ENCODE assay signal across 1 cellular context in the genomic region with DNA sequence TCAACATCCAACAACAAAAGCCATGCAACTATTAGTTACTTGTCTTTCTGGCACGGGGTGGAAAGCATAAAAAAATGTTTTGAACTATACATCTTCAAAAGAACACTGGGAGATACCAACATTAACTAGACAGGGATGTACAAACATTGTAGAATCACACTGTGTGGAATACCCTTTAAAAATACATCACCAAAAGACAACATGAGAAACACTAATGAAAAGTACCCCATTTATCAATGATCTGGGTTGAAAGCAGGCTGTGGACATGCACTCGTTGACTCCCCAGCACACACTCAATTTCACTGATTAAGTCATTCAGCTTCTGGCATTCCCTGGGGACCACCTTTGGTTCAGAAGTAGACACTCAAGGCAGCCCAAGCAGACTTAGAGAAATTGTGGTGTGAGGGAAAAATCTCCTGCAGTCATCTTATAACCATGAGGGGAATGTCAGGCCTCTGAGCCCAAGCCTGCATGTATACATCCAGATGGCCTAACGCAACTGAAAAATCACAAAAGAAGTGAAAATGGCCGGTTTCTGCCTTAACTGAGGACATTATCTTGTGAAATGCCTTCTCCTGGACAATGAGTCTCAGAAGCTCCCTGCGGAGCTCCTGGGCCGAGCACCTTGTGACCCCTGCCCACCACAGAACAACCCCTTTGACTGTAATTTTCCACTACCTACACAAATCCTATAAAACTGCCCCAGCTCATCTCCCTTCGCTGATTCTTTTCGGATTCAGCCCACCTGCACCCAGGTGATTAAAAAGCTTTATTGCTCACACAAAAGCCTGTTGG.
TF ChIP-seq lines count a peak whose summit lies in the region.

No MANE protein-coding gene starts in this region.

TF ChIP-seq in GM23338, 12 proteins besides CTCF, POLR2A, EP300 and RAD21 (continued from another document):
- TF ChIP-seq, protein P1, sequence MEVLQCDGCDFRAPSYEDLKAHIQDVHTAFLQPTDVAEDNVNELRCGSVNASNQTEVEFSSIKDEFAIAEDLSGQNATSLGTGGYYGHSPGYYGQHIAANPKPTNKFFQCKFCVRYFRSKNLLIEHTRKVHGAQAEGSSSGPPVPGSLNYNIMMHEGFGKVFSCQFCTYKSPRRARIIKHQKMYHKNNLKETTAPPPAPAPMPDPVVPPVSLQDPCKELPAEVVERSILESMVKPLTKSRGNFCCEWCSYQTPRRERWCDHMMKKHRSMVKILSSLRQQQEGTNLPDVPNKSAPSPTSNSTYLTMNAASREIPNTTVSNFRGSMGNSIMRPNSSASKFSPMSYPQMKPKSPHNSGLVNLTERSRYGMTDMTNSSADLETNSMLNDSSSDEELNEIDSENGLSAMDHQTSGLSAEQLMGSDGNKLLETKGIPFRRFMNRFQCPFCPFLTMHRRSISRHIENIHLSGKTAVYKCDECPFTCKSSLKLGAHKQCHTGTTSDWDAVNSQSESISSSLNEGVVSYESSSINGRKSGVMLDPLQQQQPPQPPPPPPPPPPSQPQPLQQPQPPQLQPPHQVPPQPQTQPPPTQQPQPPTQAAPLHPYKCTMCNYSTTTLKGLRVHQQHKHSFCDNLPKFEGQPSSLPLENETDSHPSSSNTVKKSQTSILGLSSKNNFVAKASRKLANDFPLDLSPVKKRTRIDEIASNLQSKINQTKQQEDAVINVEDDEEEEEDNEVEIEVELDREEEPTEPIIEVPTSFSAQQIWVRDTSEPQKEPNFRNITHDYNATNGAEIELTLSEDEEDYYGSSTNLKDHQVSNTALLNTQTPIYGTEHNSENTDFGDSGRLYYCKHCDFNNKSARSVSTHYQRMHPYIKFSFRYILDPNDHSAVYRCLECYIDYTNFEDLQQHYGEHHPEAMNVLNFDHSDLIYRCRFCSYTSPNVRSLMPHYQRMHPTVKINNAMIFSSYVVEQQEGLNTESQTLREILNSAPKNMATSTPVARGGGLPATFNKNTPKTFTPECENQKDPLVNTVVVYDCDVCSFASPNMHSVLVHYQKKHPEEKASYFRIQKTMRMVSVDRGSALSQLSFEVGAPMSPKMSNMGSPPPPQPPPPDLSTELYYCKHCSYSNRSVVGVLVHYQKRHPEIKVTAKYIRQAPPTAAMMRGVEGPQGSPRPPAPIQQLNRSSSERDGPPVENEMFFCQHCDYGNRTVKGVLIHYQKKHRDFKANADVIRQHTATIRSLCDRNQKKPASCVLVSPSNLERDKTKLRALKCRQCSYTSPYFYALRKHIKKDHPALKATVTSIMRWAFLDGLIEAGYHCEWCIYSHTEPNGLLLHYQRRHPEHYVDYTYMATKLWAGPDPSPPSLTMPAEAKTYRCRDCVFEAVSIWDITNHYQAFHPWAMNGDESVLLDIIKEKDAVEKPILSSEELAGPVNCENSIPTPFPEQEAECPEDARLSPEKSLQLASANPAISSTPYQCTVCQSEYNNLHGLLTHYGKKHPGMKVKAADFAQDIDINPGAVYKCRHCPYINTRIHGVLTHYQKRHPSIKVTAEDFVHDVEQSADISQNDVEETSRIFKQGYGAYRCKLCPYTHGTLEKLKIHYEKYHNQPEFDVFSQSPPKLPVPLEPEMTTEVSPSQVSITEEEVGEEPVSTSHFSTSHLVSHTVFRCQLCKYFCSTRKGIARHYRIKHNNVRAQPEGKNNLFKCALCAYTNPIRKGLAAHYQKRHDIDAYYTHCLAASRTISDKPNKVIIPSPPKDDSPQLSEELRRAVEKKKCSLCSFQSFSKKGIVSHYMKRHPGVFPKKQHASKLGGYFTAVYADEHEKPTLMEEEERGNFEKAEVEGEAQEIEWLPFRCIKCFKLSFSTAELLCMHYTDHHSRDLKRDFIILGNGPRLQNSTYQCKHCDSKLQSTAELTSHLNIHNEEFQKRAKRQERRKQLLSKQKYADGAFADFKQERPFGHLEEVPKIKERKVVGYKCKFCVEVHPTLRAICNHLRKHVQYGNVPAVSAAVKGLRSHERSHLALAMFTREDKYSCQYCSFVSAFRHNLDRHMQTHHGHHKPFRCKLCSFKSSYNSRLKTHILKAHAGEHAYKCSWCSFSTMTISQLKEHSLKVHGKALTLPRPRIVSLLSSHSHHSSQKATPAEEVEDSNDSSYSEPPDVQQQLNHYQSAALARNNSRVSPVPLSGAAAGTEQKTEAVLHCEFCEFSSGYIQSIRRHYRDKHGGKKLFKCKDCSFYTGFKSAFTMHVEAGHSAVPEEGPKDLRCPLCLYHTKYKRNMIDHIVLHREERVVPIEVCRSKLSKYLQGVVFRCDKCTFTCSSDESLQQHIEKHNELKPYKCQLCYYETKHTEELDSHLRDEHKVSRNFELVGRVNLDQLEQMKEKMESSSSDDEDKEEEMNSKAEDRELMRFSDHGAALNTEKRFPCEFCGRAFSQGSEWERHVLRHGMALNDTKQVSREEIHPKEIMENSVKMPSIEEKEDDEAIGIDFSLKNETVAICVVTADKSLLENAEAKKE (CRISPR knock-in tag; IDR thresholded peaks at IDR 0.05) = no peak
- TF ChIP-seq POLR2AphosphoS5 (IDR thresholded peaks at IDR 0.05; ENCODE audit: low read depth) (no peak), STAT1 (IDR thresholded peaks at IDR 0.05; ENCODE audit: unreplicated experiment) (no peak), EZH2 (IDR thresholded peaks at IDR 0.05; ENCODE audit: low read depth, unreplicated experiment) (no peak), ZNF114 (CRISPR knock-in tag; IDR thresholded peaks at IDR 0.05) (no peak), ZNF331 (CRISPR knock-in tag; IDR thresholded peaks at IDR 0.05; ENCODE audit: low read depth) (no peak), JUNB (IDR thresholded peaks at IDR 0.05; ENCODE audit: unreplicated experiment) (no peak), CREB1 (CRISPR knock-in tag; IDR thresholded peaks at IDR 0.05; ENCODE audit: low read depth) (no peak), EZH2phosphoT487 (IDR thresholded peaks at IDR 0.05; ENCODE audit: unreplicated experiment) (no peak)
- TF ChIP-seq, protein P2, sequence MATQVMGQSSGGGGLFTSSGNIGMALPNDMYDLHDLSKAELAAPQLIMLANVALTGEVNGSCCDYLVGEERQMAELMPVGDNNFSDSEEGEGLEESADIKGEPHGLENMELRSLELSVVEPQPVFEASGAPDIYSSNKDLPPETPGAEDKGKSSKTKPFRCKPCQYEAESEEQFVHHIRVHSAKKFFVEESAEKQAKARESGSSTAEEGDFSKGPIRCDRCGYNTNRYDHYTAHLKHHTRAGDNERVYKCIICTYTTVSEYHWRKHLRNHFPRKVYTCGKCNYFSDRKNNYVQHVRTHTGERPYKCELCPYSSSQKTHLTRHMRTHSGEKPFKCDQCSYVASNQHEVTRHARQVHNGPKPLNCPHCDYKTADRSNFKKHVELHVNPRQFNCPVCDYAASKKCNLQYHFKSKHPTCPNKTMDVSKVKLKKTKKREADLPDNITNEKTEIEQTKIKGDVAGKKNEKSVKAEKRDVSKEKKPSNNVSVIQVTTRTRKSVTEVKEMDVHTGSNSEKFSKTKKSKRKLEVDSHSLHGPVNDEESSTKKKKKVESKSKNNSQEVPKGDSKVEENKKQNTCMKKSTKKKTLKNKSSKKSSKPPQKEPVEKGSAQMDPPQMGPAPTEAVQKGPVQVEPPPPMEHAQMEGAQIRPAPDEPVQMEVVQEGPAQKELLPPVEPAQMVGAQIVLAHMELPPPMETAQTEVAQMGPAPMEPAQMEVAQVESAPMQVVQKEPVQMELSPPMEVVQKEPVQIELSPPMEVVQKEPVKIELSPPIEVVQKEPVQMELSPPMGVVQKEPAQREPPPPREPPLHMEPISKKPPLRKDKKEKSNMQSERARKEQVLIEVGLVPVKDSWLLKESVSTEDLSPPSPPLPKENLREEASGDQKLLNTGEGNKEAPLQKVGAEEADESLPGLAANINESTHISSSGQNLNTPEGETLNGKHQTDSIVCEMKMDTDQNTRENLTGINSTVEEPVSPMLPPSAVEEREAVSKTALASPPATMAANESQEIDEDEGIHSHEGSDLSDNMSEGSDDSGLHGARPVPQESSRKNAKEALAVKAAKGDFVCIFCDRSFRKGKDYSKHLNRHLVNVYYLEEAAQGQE (IDR thresholded peaks at IDR 0.05; ENCODE audit: unreplicated experiment) = no peak
- TF ChIP-seq, protein P3, sequence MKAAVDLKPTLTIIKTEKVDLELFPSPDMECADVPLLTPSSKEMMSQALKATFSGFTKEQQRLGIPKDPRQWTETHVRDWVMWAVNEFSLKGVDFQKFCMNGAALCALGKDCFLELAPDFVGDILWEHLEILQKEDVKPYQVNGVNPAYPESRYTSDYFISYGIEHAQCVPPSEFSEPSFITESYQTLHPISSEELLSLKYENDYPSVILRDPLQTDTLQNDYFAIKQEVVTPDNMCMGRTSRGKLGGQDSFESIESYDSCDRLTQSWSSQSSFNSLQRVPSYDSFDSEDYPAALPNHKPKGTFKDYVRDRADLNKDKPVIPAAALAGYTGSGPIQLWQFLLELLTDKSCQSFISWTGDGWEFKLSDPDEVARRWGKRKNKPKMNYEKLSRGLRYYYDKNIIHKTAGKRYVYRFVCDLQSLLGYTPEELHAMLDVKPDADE (IDR thresholded peaks at IDR 0.05) = no peak
